Comparison of ENCODE assay signal across 1 cellular context in the genomic region with DNA sequence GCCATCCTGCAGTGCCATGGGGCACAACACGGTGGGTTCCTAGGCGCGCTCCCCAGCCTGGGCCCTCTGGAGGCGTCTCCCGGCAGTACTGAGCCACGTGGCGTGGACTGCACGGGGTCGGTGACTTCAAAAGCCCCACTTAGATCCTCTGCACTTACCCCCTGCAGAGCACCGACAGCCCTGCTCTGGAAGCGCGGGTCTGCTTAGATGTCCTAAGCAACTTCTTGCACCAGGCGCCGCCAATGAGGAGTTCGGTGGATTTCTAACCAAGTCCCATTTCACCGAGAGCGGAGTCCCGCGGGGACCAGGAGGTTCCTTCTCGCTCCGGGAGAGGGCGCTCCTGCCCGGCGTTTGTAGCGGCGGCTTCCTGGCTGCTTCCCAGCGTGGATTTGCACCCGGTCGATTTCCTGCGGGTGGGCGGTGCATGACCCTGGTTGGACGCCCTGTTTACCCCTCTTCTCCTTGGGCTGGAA.
TF ChIP-seq lines count a peak whose summit lies in the region.

No MANE protein-coding gene starts in this region.

TF ChIP-seq in IMR-90, 13 proteins besides CTCF, POLR2A, EP300 and RAD21:
- peak; percentile 22; the same call in 1 of the 2 replicates for TF ChIP-seq SMC3 (IDR thresholded peaks at IDR 0.05; ENCODE audit: low read depth, low read length)
- no peak for TF ChIP-seq RCOR1 (IDR thresholded peaks at IDR 0.05; ENCODE audit: insufficient replicate concordance, low read length)
